ENCODE assay signal across 8 cellular contexts in the genomic region with DNA sequence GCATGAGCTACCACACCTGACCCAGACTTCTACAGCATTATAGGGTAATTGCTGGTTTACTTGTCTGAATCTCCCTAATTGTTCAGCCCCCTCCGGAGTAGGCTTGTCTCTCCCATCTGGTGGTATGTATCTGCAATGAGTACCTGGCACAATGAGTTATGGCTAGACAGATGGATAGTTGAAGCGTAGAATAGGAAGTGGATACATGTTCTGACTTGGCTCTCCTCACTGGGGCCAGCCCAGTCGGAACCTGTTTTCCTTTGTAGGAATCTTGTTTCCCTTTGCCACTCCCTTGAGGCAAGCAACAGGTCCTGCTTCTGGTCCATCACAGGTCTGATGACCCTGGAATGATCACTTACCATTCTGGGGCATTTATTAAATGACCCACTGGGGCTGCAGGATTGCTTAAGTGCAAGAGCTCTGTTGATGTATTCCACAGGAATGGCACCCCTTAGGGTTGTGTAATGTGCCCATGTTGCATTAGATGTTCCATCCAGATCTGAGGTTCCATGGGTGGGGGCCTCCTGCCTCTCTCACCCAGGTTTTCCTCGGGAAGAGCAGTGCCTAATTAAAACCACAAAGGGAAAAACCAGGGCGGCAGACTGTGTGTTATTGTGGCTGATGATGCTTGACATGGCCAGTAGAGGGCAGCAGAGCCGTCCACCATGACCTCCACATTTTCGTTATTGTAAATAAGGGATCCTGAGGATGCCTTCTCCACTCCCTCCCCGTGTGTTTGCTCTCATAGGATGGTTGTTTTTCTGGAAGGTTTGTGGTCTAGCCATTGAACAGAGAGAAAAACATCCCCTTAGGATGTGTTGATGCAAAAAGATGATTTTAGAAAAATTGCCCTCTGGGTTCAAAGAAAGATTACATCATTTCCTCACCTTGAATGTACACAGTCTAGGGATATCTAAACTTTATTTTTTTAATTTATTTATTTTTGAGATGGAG. TPM values are rescaled to one million over a fixed set of nuclear protein-coding genes. Genes with fewer than 3 reads are reported as not detected.
DNase-seq lines count a peak whose midpoint lies in the region; ATAC-seq and TF ChIP-seq lines count a peak whose summit lies in the region.

No MANE protein-coding gene starts in this region.

- H3K27ac Mint-ChIP-seq in CD4-positive, alpha-beta memory T cell: peak overlapping the region; percentile 81 to 97 (median 93)
- H3K27ac Mint-ChIP-seq in activated B cell treated with CpG ODN at 0.5 μM for 24 hours: no peak overlapping the region

- H3K36me3 Mint-ChIP-seq in CD4-positive, alpha-beta memory T cell: no peaks in the 10 kb centered on the region
- no peaks in the 10 kb centered on the region for H3K36me3 Mint-ChIP-seq in activated B cell treated with CpG ODN at 0.5 μM for 24 hours (ENCODE audit: low read depth)

- ATAC-seq in GM21423 (IDR thresholded peaks at IDR 0.05; ENCODE audit: unreplicated experiment) (peak; percentile 70), activated B cell treated with CpG ODN at 0.5 μM for 24 hours (ENCODE audit: low read depth) (peak; percentile 82)

- no peak overlapping the region for H3K4me3 ChIP-seq in CD4-positive, alpha-beta memory T cell (ENCODE audit: low read length in 2 of 2)

- H3K4me3 Mint-ChIP-seq in CD4-positive, alpha-beta memory T cell: peak overlapping the region; percentile 49 to 86 (median 71)
- H3K4me3 Mint-ChIP-seq in activated B cell treated with CpG ODN at 0.5 μM for 24 hours: no peak overlapping the region

- H3K36me3 ChIP-seq in CD4-positive, alpha-beta memory T cell (ENCODE audit: insufficient read depth, low read length): no peaks in the 10 kb centered on the region

- peak; percentile 61 to 73 (median 68) for DNase-seq in CD4-positive, alpha-beta memory T cell
- DNase-seq in NCI-H2029 (lab: John Stamatoyannopoulos, UW) (peak; percentile 47), activated B cell treated with CpG ODN at 0.5 μM for 24 hours (peak; percentile 40), caudate nucleus (lab: John Stamatoyannopoulos, UW) (peak in 37 of 61 donors; percentile 2 to 85 (median 13)), islet precursor cell (peak; percentile 73), COR-L47 (lab: John Stamatoyannopoulos, UW) (no peak)
- peak; percentile 48 for DNase-seq in stimulated activated CD4-positive, alpha-beta T cell treated with anti-CD3 and anti-CD28 coated beads, Interleukin-1b, Interleukin-23, amount 100 ng/mL, for 48 hours

- no peaks in the 10 kb centered on the region for H3K9me3 ChIP-seq in CD4-positive, alpha-beta memory T cell (ENCODE audit: control insufficient read depth in 1 of 2, low read length in 2 of 2)

- H3K27ac ChIP-seq in CD4-positive, alpha-beta memory T cell (ENCODE audit: low read depth, low read length): peak overlapping the region; percentile 63
- H3K27ac ChIP-seq in caudate nucleus (ENCODE audit: low read depth, low read length): no peak overlapping the region

- H3K27me3 ChIP-seq in CD4-positive, alpha-beta memory T cell (ENCODE audit: insufficient read depth, low read length): no peaks in the 10 kb centered on the region

- CTCF ChIA-PET in CD4-positive, alpha-beta memory T cell (lab: Charles Lee; ENCODE audit: partially characterized antibody): interaction anchor here (0.7 to 14.8 kb wide), 31 partner anchors 8 to 206 kb away, joined by 3 to 382 read pairs (median 7); partner anchors contain the start of genes CMTM6 and CMTM8
- CTCF ChIA-PET in activated B cell treated with CpG ODN at 0.5 μM for 24 hours (lab: Charles Lee): interaction anchor here (0.7 to 5.4 kb wide), 14 partner anchors 8 to 365 kb away, joined by 3 to 49 read pairs (median 4); no protein-coding TSS in a partner anchor

- peaks cover 34 to 65% (median 48%) of the 10 kb centered on the region in 4 donors for H3K4me1 Mint-ChIP-seq in CD4-positive, alpha-beta memory T cell
- peaks cover 4% of the 10 kb centered on the region for H3K4me1 Mint-ChIP-seq in activated B cell treated with CpG ODN at 0.5 μM for 24 hours

- peak; percentile 88 for TF ChIP-seq CTCF in activated B cell treated with CpG ODN at 0.5 μM for 24 hours (IDR thresholded peaks at IDR 0.05)

- H3K9me3 Mint-ChIP-seq in CD4-positive, alpha-beta memory T cell: no peaks in the 10 kb centered on the region
- H3K9me3 Mint-ChIP-seq in activated B cell treated with CpG ODN at 0.5 μM for 24 hours: no peaks in the 10 kb centered on the region

- H3K27me3 Mint-ChIP-seq in CD4-positive, alpha-beta memory T cell: no peaks in the 10 kb centered on the region
- no peaks in the 10 kb centered on the region for H3K27me3 Mint-ChIP-seq in activated B cell treated with CpG ODN at 0.5 μM for 24 hours

- H3K4me1 ChIP-seq in CD4-positive, alpha-beta memory T cell (ENCODE audit: insufficient read depth, low read length): peaks cover 52% of the 10 kb centered on the region

- intact Hi-C loops in CD4-positive, alpha-beta memory T cell (cut with micrococcal nuclease): loop anchor here (1.0 to 2.0 kb wide), 7 partner anchors 16 to 172 kb away; no protein-coding TSS in a partner anchor
- intact Hi-C loops in activated B cell treated with CpG ODN at 0.5 μM for 24 hours (cut with micrococcal nuclease): loop anchor here (1.0 to 10.0 kb wide), 7 partner anchors 44 to 368 kb away; partner anchors contain the start of gene CMTM6

- POLR2A ChIA-PET in CD4-positive, alpha-beta memory T cell (lab: Charles Lee; ENCODE audit: partially characterized antibody): interaction anchor here (0.6 to 4.4 kb wide), 17 partner anchors 8 to 764 kb away, joined by 3 to 81 read pairs (median 6); partner anchors contain the start of genes CMTM7, CMTM8 and STT3B
- POLR2A ChIA-PET in activated B cell treated with CpG ODN at 0.5 μM for 24 hours (lab: Charles Lee): interaction anchor here (0.7 to 1.6 kb wide), 3 partner anchors 126 to 377 kb away, joined by 3 read pairs; no protein-coding TSS in a partner anchor

RNA-seq across cellular contexts. Expression of gene CMTM8, which starts 58.0 kb away (rescaled TPM):
- 10 to 100 TPM; 16.8 to 17.8 TPM for total RNA-seq in CD4-positive, alpha-beta memory T cell
- 10 to 100 TPM; 11.9 to 12.9 TPM for polyA plus RNA-seq in CD4-positive, alpha-beta memory T cell
- total RNA-seq in activated B cell treated with CpG ODN at 0.5 μM for 24 hours: 0.24 TPM in 1 of 2 replicates, not detected in the other

Comparison
In these comparisons a context has a peak if more than half of its experiments do, and no peak if none do; other contexts are left out.
1. RNA of gene CMTM8, which starts 58.0 kb away (total RNA-seq): 16.8 to 17.8 TPM in CD4-positive, alpha-beta memory T cell; 0.24 TPM in activated B cell treated with CpG ODN at 0.5 μM for 24 hours; every median in the first group is over 10 times any median in the second.